9 cellular contexts compared by ENCODE assay signal in genomic region chr20:35276408-35276807, GRCh38. TPM values are rescaled to one million over a fixed set of nuclear protein-coding genes. Genes with fewer than 3 reads are reported as not detected.
DNase-seq lines count a peak whose midpoint lies in the region; ATAC-seq and TF ChIP-seq lines count a peak whose summit lies in the region.
"Had no signal": no experiment of that assay in that cellular context is flagged by ENCODE, and none has a peak within 500 bp of the region (broad histone marks: within the 10 kb centered on the region; RNA-seq: fewer than 3 reads in every experiment).

No MANE protein-coding gene starts in this region.

- peaks cover 24% of the 10 kb centered on the region for H3K4me1 ChIP-seq in foreskin keratinocyte

- peak overlapping the region; percentile 93 for H3K27ac ChIP-seq in CD4-positive, alpha-beta T cell (ENCODE audit: low read depth, low read length)
- peak overlapping the region in 38 of 59 donors; percentile 49 to 98 (median 93) for H3K27ac ChIP-seq in dorsolateral prefrontal cortex
- H3K27ac ChIP-seq in foreskin keratinocyte: no peak overlapping the region

- no peak for DNase-seq in CD4-positive, alpha-beta T cell
- DNase-seq in MG63 (no peak), dorsolateral prefrontal cortex (peak in 1 of 10 donors; percentile 13), neural crest cell (ENCODE audit: low read depth, low spot score) (no peak), foreskin keratinocyte (no peak), NCI-H1048 (lab: John Stamatoyannopoulos, UW) (no peak), NCI-H146 treated with DMSO at 0.1 percent for 48 hours (lab: John Stamatoyannopoulos, UW; ENCODE audit: unreplicated experiment) (no peak)

- H3K9me3 Mint-ChIP-seq in CD4-positive, alpha-beta T cell: no peaks in the 10 kb centered on the region
- H3K9me3 Mint-ChIP-seq in neural crest cell: no peaks in the 10 kb centered on the region

- H3K27ac Mint-ChIP-seq in CD4-positive, alpha-beta T cell: peak overlapping the region; percentile 97
- H3K27ac Mint-ChIP-seq in neural crest cell (ENCODE audit: unreplicated experiment): no peak overlapping the region

- peaks cover 32% of the 10 kb centered on the region for H3K4me1 Mint-ChIP-seq in CD4-positive, alpha-beta T cell (ENCODE audit: low read depth)
- H3K4me1 Mint-ChIP-seq in neural crest cell: peaks cover 10% of the 10 kb centered on the region

- no peaks in the 10 kb centered on the region for H3K9me3 ChIP-seq in CD4-positive, alpha-beta T cell (ENCODE audit: control insufficient read depth, low read length)
- no peaks in the 10 kb centered on the region for H3K9me3 ChIP-seq in MG63

- no peak for ATAC-seq in CD4-positive, alpha-beta T cell (ENCODE audit: poor library complexity)
- ATAC-seq in foreskin keratinocyte (no peak), GM18505 (IDR thresholded peaks at IDR 0.05; ENCODE audit: unreplicated experiment) (no peak)

- TF ChIP-seq CTCF in CD4-positive, alpha-beta T cell (IDR thresholded peaks at IDR 0.05): no peak
- TF ChIP-seq CTCF in dorsolateral prefrontal cortex (IDR thresholded peaks at IDR 0.05 in 54 of 56, conservative IDR thresholded peaks at IDR 0.05 in 2 of 56; ENCODE audit: low read depth in 1 of 56, partially characterized antibody in 56 of 56) (no peak), neural crest cell (conservative IDR thresholded peaks at IDR 0.05) (no peak), foreskin keratinocyte (conservative IDR thresholded peaks at IDR 0.05) (no peak)

- no peak for TF ChIP-seq POLR2A in GM18505 (IDR thresholded peaks at IDR 0.05; ENCODE audit: borderline replicate concordance, extremely low read depth, insufficient read depth, insufficient read length)

- POLR2A ChIA-PET in CD4-positive, alpha-beta T cell (lab: Charles Lee): interaction anchor here (0.5 to 1.9 kb wide), 3 partner anchors 10 to 174 kb away, joined by 3 to 6 read pairs (median 3); no protein-coding TSS in a partner anchor

- peaks cover 40% of the 10 kb centered on the region for H3K36me3 Mint-ChIP-seq in CD4-positive, alpha-beta T cell (ENCODE audit: low read depth)
- H3K36me3 Mint-ChIP-seq in neural crest cell (ENCODE audit: low read depth): peaks cover 8% of the 10 kb centered on the region

- CTCF ChIA-PET in CD4-positive, alpha-beta T cell (lab: Charles Lee): interaction anchor here (1.2 kb wide), 1 partner anchor 27 kb away, joined by 3 read pairs; no protein-coding TSS in a partner anchor

- intact Hi-C loops in CD4-positive, alpha-beta T cell (cut with DNase I, micrococcal nuclease): loop anchor here in 1 of 2 experiments (2.0 to 10.0 kb wide), 7 partner anchors 129 to 974 kb away; partner anchors contain the start of genes AHCY, EDEM2, GGT7 and GSS
- intact Hi-C loops in dorsolateral prefrontal cortex (cut with DNase I): no loop called here

- H3K27me3 Mint-ChIP-seq in CD4-positive, alpha-beta T cell: no peaks in the 10 kb centered on the region
- no peaks in the 10 kb centered on the region for H3K27me3 Mint-ChIP-seq in neural crest cell (ENCODE audit: low read depth)

- H3K4me3 Mint-ChIP-seq in CD4-positive, alpha-beta T cell: peak overlapping the region; percentile 96
- H3K4me3 Mint-ChIP-seq in neural crest cell: peak overlapping the region; percentile 94

- peaks cover 73% of the 10 kb centered on the region for H3K36me3 ChIP-seq in MG63

- no peaks in the 10 kb centered on the region for H3K27me3 ChIP-seq in CD4-positive, alpha-beta T cell (ENCODE audit: control insufficient read depth, insufficient read depth, low read length)
- no peaks in the 10 kb centered on the region for H3K27me3 ChIP-seq in MG63
- no peaks in the 10 kb centered on the region for H3K27me3 ChIP-seq in dorsolateral prefrontal cortex
- H3K27me3 ChIP-seq in foreskin keratinocyte: no peaks in the 10 kb centered on the region

- H3K4me3 ChIP-seq in MG63: peak overlapping the region; percentile 64; the same call in 1 of the 2 replicates
- peak overlapping the region in 49 of 59 donors; percentile 64 to 92 (median 84) for H3K4me3 ChIP-seq in dorsolateral prefrontal cortex

RNA-seq across cellular contexts. Expression of gene MMP24OS, which starts 1.5 kb away (rescaled TPM):
- total RNA-seq in CD4-positive, alpha-beta T cell: 10 to 100 TPM; 71.8 to 74.8 TPM
- total RNA-seq in MG63 (2014; rRNA removed; shearing (Covaris generic); ENCODE audit: low replicate concordance): 4.4 and 4.7 TPM in 2 replicates
- total RNA-seq in dorsolateral prefrontal cortex (100 to 1,000 TPM in 10 of 120 experiments, 10 to 100 TPM in 110; 55.0 to 112 (median 79.5) TPM), neural crest cell (34.0 and 37.8 TPM in 2 replicates), foreskin keratinocyte (31.6 and 48.2 TPM in 2 replicates)
- polyA plus RNA-seq in foreskin keratinocyte: 85.2 and 112 TPM in 2 replicates

RNA-seq across cellular contexts. Expression of gene EIF6, which starts 8.2 kb away (rescaled TPM):
- total RNA-seq in CD4-positive, alpha-beta T cell: 10 to 100 TPM; 24.9 to 25.8 TPM
- total RNA-seq in MG63 (2014; rRNA removed; shearing (Covaris generic); ENCODE audit: low replicate concordance): 211 and 491 TPM in 2 replicates
- 10 to 100 TPM; 28.3 to 69.2 (median 53.1) TPM for total RNA-seq in dorsolateral prefrontal cortex
- total RNA-seq in neural crest cell: 112 and 116 TPM in 2 replicates
- total RNA-seq in foreskin keratinocyte: 388 and 438 TPM in 2 replicates
- 487 and 547 TPM in 2 replicates for polyA plus RNA-seq in foreskin keratinocyte

RNA-seq across cellular contexts. Expression of gene FAM83C, which starts 15.8 kb away (rescaled TPM):
- total RNA-seq in CD4-positive, alpha-beta T cell: not detected
- not detected in 2 replicates for total RNA-seq in MG63 (2014; rRNA removed; shearing (Covaris generic); ENCODE audit: low replicate concordance)
- total RNA-seq in dorsolateral prefrontal cortex (under 1 TPM in 2 of 120 experiments, not detected in 118; 0.24 to 0.98 TPM), neural crest cell (not detected in 2 replicates), foreskin keratinocyte (2.6 and 3.0 TPM in 2 replicates)
- polyA plus RNA-seq in foreskin keratinocyte: 2.3 and 3.1 TPM in 2 replicates
- total RNA-seq: T-helper 2 cell treated with Interferon-gamma antibody and Interleukin-4, amounts not matched to agents 100 ng/mL and 5 ng/mL, for 36 hours had no signal

RNA-seq across cellular contexts. Expression of gene MMP24, which starts 49.9 kb away (rescaled TPM):
- total RNA-seq in CD4-positive, alpha-beta T cell: not detected
- total RNA-seq in MG63 (2014; rRNA removed; shearing (Covaris generic); ENCODE audit: low replicate concordance): 43.2 and 52.3 TPM in 2 replicates
- 10 to 100 TPM in 113 of 120 experiments, 1 to 10 TPM in 7; 4.1 to 22.1 (median 15.5) TPM for total RNA-seq in dorsolateral prefrontal cortex
- total RNA-seq in neural crest cell: 2.8 and 2.9 TPM in 2 replicates
- 0.03 and 0.04 TPM in 2 replicates for total RNA-seq in foreskin keratinocyte
- polyA plus RNA-seq in foreskin keratinocyte: 0.03 TPM in 2 replicates
- total RNA-seq: T-helper 2 cell treated with Interferon-gamma antibody and Interleukin-4, amounts not matched to agents 100 ng/mL and 5 ng/mL, for 36 hours had no signal
